1 cellular context compared by ENCODE assay signal in genomic region chr17:40556198-40556661, GRCh38.
TF ChIP-seq lines count a peak whose summit lies in the region.

No MANE protein-coding gene starts in this region.

TF ChIP-seq in A549, 52 proteins besides CTCF, POLR2A, EP300 and RAD21:
- TF ChIP-seq KDM1A (IDR thresholded peaks at IDR 0.05; ENCODE audit: low read depth) (peak; percentile 74; the same call in 1 of the 2 replicates), HOXB13 (CRISPR knock-in tag; IDR thresholded peaks at IDR 0.05; ENCODE audit: low read depth) (peak; percentile 11; the same call in 1 of the 2 replicates), ESRRA (IDR thresholded peaks at IDR 0.05; ENCODE audit: borderline replicate concordance, low read length) (no peak)
